In genomic region chr2:11343626-11344341, GRCh38 we compare ENCODE assay signal across 8 cellular contexts. TPM values are rescaled to one million over a fixed set of nuclear protein-coding genes. Genes with fewer than 3 reads are reported as not detected.
DNase-seq lines count a peak whose midpoint lies in the region; ATAC-seq and TF ChIP-seq lines count a peak whose summit lies in the region.

No MANE protein-coding gene starts in this region.

- H3K4me3 ChIP-seq in AG10803 (ENCODE audit: low read length) (peak overlapping the region; percentile 78), fibroblast of lung (replicated peaks in 1 of 4; ENCODE audit: control extremely low read depth in 1 of 4, insufficient read depth in 1 of 4, low read depth in 3 of 4, low read length in 4 of 4) (peak overlapping the region; percentile 72 to 99 (median 90)), neural cell (ENCODE audit: low read length) (peak overlapping the region; percentile 85)

- H4K20me1 ChIP-seq in fibroblast of lung (ENCODE audit: control insufficient read depth, extremely low read depth, insufficient read depth, low read length) (peaks cover 7% of the 10 kb centered on the region), neural cell (ENCODE audit: insufficient read depth) (peaks cover 7% of the 10 kb centered on the region)

- H3K9me2 ChIP-seq in neural cell (ENCODE audit: insufficient read depth, low read length) = no peaks in the 10 kb centered on the region

- peak; percentile 11 for TF ChIP-seq RAD21 in neural cell (conservative IDR thresholded peaks at IDR 0.05)

- peaks cover 3% of the 10 kb centered on the region for H3F3A ChIP-seq in neural cell (ENCODE audit: insufficient read depth, low read length, poor library complexity, severe bottlenecking)

- TF ChIP-seq CTCF in AG10803 (conservative IDR thresholded peaks at IDR 0.05; ENCODE audit: low read length) (no peak), fibroblast of lung (conservative IDR thresholded peaks at IDR 0.05 in 1 of 2, IDR thresholded peaks at IDR 0.05 in 1 of 2; ENCODE audit: low read depth in 1 of 2, low read length in 2 of 2) (no peak), neural cell (IDR thresholded peaks at IDR 0.05; ENCODE audit: poor library complexity, severe bottlenecking) (no peak)

- no peak overlapping the region for H2AFZ ChIP-seq in fibroblast of lung (ENCODE audit: low read length)
- H2AFZ ChIP-seq in neural cell (ENCODE audit: low read depth, low read length) = peak overlapping the region; percentile 30

- H3K27ac ChIP-seq in fibroblast of lung (ENCODE audit: insufficient read depth, low read length) (peak overlapping the region; percentile 86), neural cell (ENCODE audit: low read length) (peak overlapping the region; percentile 77)

- H3K9ac ChIP-seq in fibroblast of lung (ENCODE audit: insufficient read depth, low read length) (peak overlapping the region; percentile 92), neural cell (ENCODE audit: low read length) (peak overlapping the region; percentile 90)

- H3K27me3 ChIP-seq in fibroblast of lung (ENCODE audit: control insufficient read depth, insufficient read depth, low read length) = no peaks in the 10 kb centered on the region
- H3K27me3 ChIP-seq in neural cell (ENCODE audit: insufficient read depth, low read depth, low read length) = no peaks in the 10 kb centered on the region

- peak; percentile 16 for ATAC-seq in GM18858 (IDR thresholded peaks at IDR 0.05; ENCODE audit: unreplicated experiment)
- ATAC-seq in HG03039 (IDR thresholded peaks at IDR 0.05; ENCODE audit: unreplicated experiment) = peak; percentile 26

- H3K9me3 ChIP-seq in fibroblast of lung (ENCODE audit: control insufficient read depth, insufficient read depth, low read depth, low read length) (no peaks in the 10 kb centered on the region), neural cell (ENCODE audit: low read length) (no peaks in the 10 kb centered on the region)

- H3K36me3 ChIP-seq in fibroblast of lung (ENCODE audit: control insufficient read depth, insufficient read depth, low read length) (no peaks in the 10 kb centered on the region), neural cell (ENCODE audit: insufficient read depth, low read length) (no peaks in the 10 kb centered on the region)

- DNase-seq in AG10803 (ENCODE audit: low read depth) (no peak), NCI-H82 (lab: John Stamatoyannopoulos, UW) (peak; percentile 68), fibroblast of lung (ENCODE audit: low read depth in 2 of 2) (peak in 1 of 2 donors; percentile 37), ureter (ENCODE audit: low spot score) (peak; percentile 53)
- DNase-seq in activated T-cell treated with anti-CD3 and anti-CD28 coated beads, Interleukin-2, amount 50 U/mL, for 48 hours = peak; percentile 61 to 64

- peaks cover 52% of the 10 kb centered on the region for H3K79me2 ChIP-seq in fibroblast of lung (ENCODE audit: control insufficient read depth, insufficient read depth, low read length)
- H3K79me2 ChIP-seq in neural cell (replicated peaks; ENCODE audit: insufficient read depth, low read length) = peaks cover 55% of the 10 kb centered on the region

- H3K4me2 ChIP-seq in fibroblast of lung (ENCODE audit: extremely low read depth, insufficient read depth, low read length) (peak overlapping the region; percentile 96), neural cell (ENCODE audit: low read length) (peak overlapping the region; percentile 74)

- no peak for TF ChIP-seq EP300 in neural cell (conservative IDR thresholded peaks at IDR 0.05; ENCODE audit: poor library complexity, severe bottlenecking)

- peaks cover 9% of the 10 kb centered on the region for H3K4me1 ChIP-seq in fibroblast of lung (ENCODE audit: control insufficient read depth, extremely low read depth, insufficient read depth, low read length)

TF ChIP-seq in neural cell, 6 proteins besides CTCF, POLR2A, EP300 and RAD21:
- TF ChIP-seq POLR2AphosphoS5 (IDR thresholded peaks at IDR 0.05) (peak; percentile 43), REST (IDR thresholded peaks at IDR 0.05; ENCODE audit: borderline replicate concordance) (peak; percentile 55), SMC3 (conservative IDR thresholded peaks at IDR 0.05; ENCODE audit: poor library complexity) (no peak), MXI1 (conservative IDR thresholded peaks at IDR 0.05; ENCODE audit: poor library complexity, severe bottlenecking) (peak; percentile 74)
TF ChIP-seq in neural cell: peak in this region for 3.

RNA-seq across cellular contexts. Expression of gene ROCK2, which starts 0.7 kb away (rescaled TPM):
- total RNA-seq in fibroblast of lung (39.5 and 58.1 TPM in 2 replicates), ureter (84.5 TPM)
- polyA plus RNA-seq in fibroblast of lung (21.6 and 32.0 TPM in 2 replicates), neural cell (23.1 and 25.7 TPM in 2 replicates)
- 23.9 and 41.9 TPM in 2 replicates for polyA plus RNA-seq in fibroblast of lung (2012)
- polyA minus RNA-seq in fibroblast of lung (ENCODE audit: low replicate concordance) (4.0 and 4.7 TPM in 2 replicates), neural cell (84.0 and 99.9 TPM in 2 replicates)
